In genomic region chr4:534101-534575, GRCh38 we compare ENCODE assay signal across 28 cellular contexts. TPM values are rescaled to one million over a fixed set of nuclear protein-coding genes. Genes with fewer than 3 reads are reported as not detected.
"Had no signal": no experiment of that assay in that cellular context is flagged by ENCODE, and none has a peak within 500 bp of the region (broad histone marks: within the 10 kb centered on the region; RNA-seq: fewer than 3 reads in every experiment).

No MANE protein-coding gene starts in this region.

- H3K4me3 ChIP-seq: ascending aorta, MG63, SJSA1 had no signal

- DNase-seq: activated CD4-positive, alpha-beta T cell treated with anti-CD3 and anti-CD28 coated beads, Interleukin-2, amount 10 ng/mL, durations not matched to agents 24 days and 14 days; activated CD4-positive, alpha-beta T cell treated with anti-CD3 and anti-CD28 coated beads, Interleukin-2, amount 50 U/mL, for 48 hours; activated CD8-positive, alpha-beta memory T cell treated with anti-CD3 and anti-CD28 coated beads, Interleukin-2, amount 50 U/mL, for 48 hours; activated CD8-positive, alpha-beta T cell treated with anti-CD3 and anti-CD28 coated beads, Interleukin-2, amount 10 ng/mL, durations not matched to agents 7 days and 5 days; activated effector memory CD4-positive, alpha-beta T cell treated with Interleukin-2 at 50 U/mL for 16 hours; activated naive CD4-positive, alpha-beta T cell treated with anti-CD3 and anti-CD28 coated beads, Interleukin-2, amount 10 ng/mL, durations not matched to agents 7 days and 5 days; amygdala; Kasumi-1; KG1; MG63; NCI-H1048; NCI-H1105 treated with DMSO at 0.1 percent for 48 hours; NCI-H1436; NCI-H1694; NCI-H1930; NCI-H2081 treated with DMSO at 0.1 percent for 48 hours; NCI-H345; NCI-H524 treated with DMSO at 0.1 percent for 48 hours; SHP77 treated with DMSO at 0.1 percent for 48 hours; SK-N-SH had no signal

- H3K27ac Mint-ChIP-seq: activated CD4-positive, alpha-beta T cell treated with anti-CD3 and anti-CD28 coated beads, Interleukin-2, amount 10 ng/mL, durations not matched to agents 24 days and 14 days; activated CD8-positive, alpha-beta T cell treated with anti-CD3 and anti-CD28 coated beads, Interleukin-2, amount 10 ng/mL, durations not matched to agents 7 days and 5 days; activated naive CD4-positive, alpha-beta T cell treated with anti-CD3 and anti-CD28 coated beads, Interleukin-2, amount 10 ng/mL, durations not matched to agents 7 days and 5 days; activated naive CD8-positive, alpha-beta T cell; T-helper 1 cell treated with Interleukin-12 subunit alpha and Interleukin-12 subunit beta and Interleukin-4 antibody, amounts not matched to agents 30 μg/mL and 1 μg/mL, for 36 hours; T-helper 2 cell treated with Interferon-gamma antibody and Interleukin-4, amounts not matched to agents 5 μg/mL and 100 μg/mL, for 36 hours had no signal

- H3K4me1 ChIP-seq: ascending aorta, SJSA1 had no signal

- H3K27ac ChIP-seq: ascending aorta, SJSA1 had no signal

- H3K4me3 Mint-ChIP-seq: activated CD4-positive, alpha-beta T cell treated with anti-CD3 and anti-CD28 coated beads, Interleukin-2, amount 10 ng/mL, durations not matched to agents 24 days and 14 days; activated CD8-positive, alpha-beta T cell treated with anti-CD3 and anti-CD28 coated beads, Interleukin-2, amount 10 ng/mL, durations not matched to agents 7 days and 5 days; activated naive CD4-positive, alpha-beta T cell treated with anti-CD3 and anti-CD28 coated beads, Interleukin-2, amount 10 ng/mL, durations not matched to agents 7 days and 5 days; activated naive CD8-positive, alpha-beta T cell; T-helper 1 cell treated with Interleukin-12 subunit alpha and Interleukin-12 subunit beta and Interleukin-4 antibody, amounts not matched to agents 30 μg/mL and 1 μg/mL, for 36 hours; T-helper 2 cell treated with Interferon-gamma antibody and Interleukin-4, amounts not matched to agents 5 μg/mL and 100 μg/mL, for 36 hours had no signal

- H3K9me3 ChIP-seq: ascending aorta, MG63, SJSA1, SK-N-SH had no signal

- H3K27me3 ChIP-seq: ascending aorta, MG63, SJSA1 had no signal

- H3K4me1 Mint-ChIP-seq: activated CD4-positive, alpha-beta T cell treated with anti-CD3 and anti-CD28 coated beads, Interleukin-2, amount 10 ng/mL, durations not matched to agents 24 days and 14 days; activated naive CD4-positive, alpha-beta T cell treated with anti-CD3 and anti-CD28 coated beads, Interleukin-2, amount 10 ng/mL, durations not matched to agents 7 days and 5 days had no signal

- ATAC-seq: activated CD8-positive, alpha-beta T cell treated with anti-CD3 and anti-CD28 coated beads, Interleukin-2, amount 10 ng/mL, durations not matched to agents 7 days and 5 days; Panc1 had no signal

- H3K36me3 ChIP-seq: MG63 had no signal

- H3K27me3 Mint-ChIP-seq: activated CD4-positive, alpha-beta T cell treated with anti-CD3 and anti-CD28 coated beads, Interleukin-2, amount 10 ng/mL, durations not matched to agents 24 days and 14 days; activated naive CD4-positive, alpha-beta T cell treated with anti-CD3 and anti-CD28 coated beads, Interleukin-2, amount 10 ng/mL, durations not matched to agents 7 days and 5 days; activated naive CD8-positive, alpha-beta T cell had no signal

RNA-seq across cellular contexts. Expression of gene TMEM271, which starts 42.0 kb away (rescaled TPM):
- total RNA-seq: activated CD4-positive, alpha-beta T cell treated with anti-CD3 and anti-CD28 coated beads, Interleukin-2, amount 10 ng/mL, durations not matched to agents 24 days and 14 days; activated CD8-positive, alpha-beta T cell treated with anti-CD3 and anti-CD28 coated beads, Interleukin-2, amount 10 ng/mL, durations not matched to agents 7 days and 5 days; ascending aorta; NCI-H460; RPMI7951; SJSA1 had no signal
- polyA plus RNA-seq: SK-N-SH had no signal
